10 cellular contexts compared by ENCODE assay signal in genomic region chr13:44117351-44117750, GRCh38.
DNase-seq lines count a peak whose midpoint lies in the region; ATAC-seq and TF ChIP-seq lines count a peak whose summit lies in the region.
"Had no signal": no experiment of that assay in that cellular context is flagged by ENCODE, and none has a peak within 500 bp of the region (broad histone marks: within the 10 kb centered on the region; RNA-seq: fewer than 3 reads in every experiment).

No MANE protein-coding gene starts in this region.

- TF ChIP-seq CTCF in coronary artery (IDR thresholded peaks at IDR 0.05), result no peak

- no peaks in the 10 kb centered on the region for H3K36me3 Mint-ChIP-seq in activated naive CD4-positive, alpha-beta T cell treated with anti-CD3 and anti-CD28 coated beads, Interleukin-2, amount 50 U/mL, for 72 hours
- H3K36me3 Mint-ChIP-seq: stimulated activated memory B cell treated with anti-CD40 and anti-IgM and Interleukin-4, amounts not matched to agents 10 μg/mL and 1 μg/mL and 100 μg/mL, for 72 hours had no signal

- H3K27ac ChIP-seq in coronary artery, result peak overlapping the region; percentile 37 to 59

- no peak for ATAC-seq in HG03280 (IDR thresholded peaks at IDR 0.05; ENCODE audit: unreplicated experiment)
- no peak for ATAC-seq in activated naive CD4-positive, alpha-beta T cell treated with anti-CD3 and anti-CD28 coated beads, Interleukin-2, amount 50 U/mL, for 72 hours

- DNase-seq in AG20443 (ENCODE audit: low spot score) (peak; percentile 13), KG1 (lab: John Stamatoyannopoulos, UW) (peak; percentile 57), coronary artery (ENCODE audit: low spot score) (no peak), lung microvascular endothelial cell (ENCODE audit: low read depth in 2 of 2) (peak; percentile 46 to 47), NCI-H2227 (lab: John Stamatoyannopoulos, UW; ENCODE audit: unreplicated experiment) (no peak), NCI-H226 (no peak)
- DNase-seq in activated naive CD4-positive, alpha-beta T cell treated with anti-CD3 and anti-CD28 coated beads, Interleukin-2, amount 50 U/mL, for 72 hours (ENCODE audit: low spot score in 2 of 2), result no peak
- DNase-seq: Peyer's patch had no signal

- H3K4me3 ChIP-seq in coronary artery, result no peak overlapping the region
- H3K4me3 ChIP-seq: Peyer's patch had no signal

- H3K9me3 Mint-ChIP-seq in activated naive CD4-positive, alpha-beta T cell treated with anti-CD3 and anti-CD28 coated beads, Interleukin-2, amount 50 U/mL, for 72 hours, result no peaks in the 10 kb centered on the region
- H3K9me3 Mint-ChIP-seq: stimulated activated memory B cell treated with anti-CD40 and anti-IgM and Interleukin-4, amounts not matched to agents 10 μg/mL and 1 μg/mL and 100 μg/mL, for 72 hours had no signal

- no peak overlapping the region for H3K27ac Mint-ChIP-seq in activated naive CD4-positive, alpha-beta T cell treated with anti-CD3 and anti-CD28 coated beads, Interleukin-2, amount 50 U/mL, for 72 hours

Comparison
In these comparisons a context has a peak if more than half of its experiments do, and no peak if none do; other contexts are left out.
1. DNase-seq: peak in AG20443 (single experiment), KG1 (single experiment) and lung microvascular endothelial cell (2 of 2); none in coronary artery (single experiment), NCI-H2227 (single experiment), activated naive CD4-positive, alpha-beta T cell treated with anti-CD3 and anti-CD28 coated beads, Interleukin-2, amount 50 U/mL, for 72 hours (0 of 2) and NCI-H226 (single experiment).